ENCODE assay signal across 12 cellular contexts in genomic region chr1:56133517-56134472, GRCh38.
A peak's percentile ranks its signal among the peaks of the same experiment; 100 is the strongest.
DNase-seq lines count a peak whose midpoint lies in the region; ATAC-seq and TF ChIP-seq lines count a peak whose summit lies in the region.
"Had no signal": no experiment of that assay in that cellular context is flagged by ENCODE, and none has a peak within 500 bp of the region (broad histone marks: within the 10 kb centered on the region; RNA-seq: fewer than 3 reads in every experiment).

No MANE protein-coding gene starts in this region.

- TF ChIP-seq CTCF in GM12875 (IDR thresholded peaks at IDR 0.05; ENCODE audit: borderline replicate concordance, insufficient read depth, low read depth, low read length) (no peak), suprapubic skin (IDR thresholded peaks at IDR 0.05) (no peak)

- ATAC-seq in GM19463 (IDR thresholded peaks at IDR 0.05; ENCODE audit: unreplicated experiment) (peak; percentile 48), HG03066 (IDR thresholded peaks at IDR 0.05; ENCODE audit: low read depth, unreplicated experiment) (peak; percentile 48), GM18498 (IDR thresholded peaks at IDR 0.05; ENCODE audit: unreplicated experiment) (no peak)

- H3K36me3 ChIP-seq in suprapubic skin = no peaks in the 10 kb centered on the region

- DNase-seq in glomerular visceral epithelial cell (ENCODE audit: extremely low spot score) (peak; percentile 81), SKM-1 (lab: John Stamatoyannopoulos, UW; ENCODE audit: unreplicated experiment) (no peak), suprapubic skin (ENCODE audit: low spot score in 2 of 2) (no peak), NOMO-1 treated with dmso at 0.1 percent for 144 hours (lab: John Stamatoyannopoulos, UW; ENCODE audit: unreplicated experiment) (no peak)
- DNase-seq: activated CD8-positive, alpha-beta memory T cell treated with anti-CD3 and anti-CD28 coated beads, Interleukin-2, amount 50 U/mL, for 48 hours; CD4-positive, alpha-beta T cell; NCI-H69 had no signal

- TF ChIP-seq EP300 in suprapubic skin (IDR thresholded peaks at IDR 0.05) = no peak

- no peak overlapping the region for H3K27ac ChIP-seq in suprapubic skin
- H3K27ac ChIP-seq: coronary artery had no signal

- WGBS in suprapubic skin = 76% methylated on average over 7 of the region's 7 CpGs

- no peaks in the 10 kb centered on the region for H3K9me3 ChIP-seq in suprapubic skin

- H3K27me3 ChIP-seq in suprapubic skin = no peaks in the 10 kb centered on the region

- no peak for TF ChIP-seq POLR2A in suprapubic skin (IDR thresholded peaks at IDR 0.05)

- H3K4me3 ChIP-seq in GM12875 (ENCODE audit: low read depth, low read length) (peak overlapping the region; percentile 18), suprapubic skin (no peak overlapping the region)
- H3K4me3 ChIP-seq: coronary artery had no signal

- no peaks in the 10 kb centered on the region for H3K4me1 ChIP-seq in suprapubic skin
